In the genomic region with DNA sequence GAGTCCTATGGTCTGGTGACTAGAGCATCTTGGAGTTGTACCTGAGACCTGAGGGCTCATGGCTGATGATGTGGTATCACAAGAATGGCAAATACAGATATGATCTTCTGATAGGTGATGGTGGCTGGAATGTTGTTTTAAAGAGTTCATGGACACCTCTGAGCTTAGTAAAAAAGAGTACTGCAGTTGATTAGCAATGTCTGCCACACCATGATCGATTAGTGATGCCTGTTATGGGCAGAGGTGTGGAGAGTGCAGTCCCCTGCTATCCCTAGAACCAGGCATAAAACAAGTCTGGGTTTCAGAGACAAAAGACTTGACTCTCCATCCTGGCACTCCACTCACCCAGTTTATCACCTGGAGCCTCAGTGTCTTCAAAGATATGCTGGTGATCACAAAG, we compare ENCODE assay signal across 2 cellular contexts.
TF ChIP-seq lines count a peak whose summit lies in the region.

No MANE protein-coding gene starts in this region.

TF ChIP-seq in A549, 52 proteins besides CTCF, POLR2A, EP300 and RAD21:
- no peak for TF ChIP-seq ZFP36 (IDR thresholded peaks at IDR 0.05; ENCODE audit: borderline replicate concordance, partially characterized antibody)
- no peak for TF ChIP-seq E2F6 (IDR thresholded peaks at IDR 0.05; ENCODE audit: borderline replicate concordance, low read depth)
- TF ChIP-seq JUN (IDR thresholded peaks at IDR 0.05) = no peak
- TF ChIP-seq PHF8 (IDR thresholded peaks at IDR 0.05; ENCODE audit: borderline replicate concordance, low read depth) = no peak
- TF ChIP-seq CHD2 (IDR thresholded peaks at IDR 0.05; ENCODE audit: low read length, partially characterized antibody) = no peak
- no peak for TF ChIP-seq FOXS1 (CRISPR knock-in tag; IDR thresholded peaks at IDR 0.05)
- TF ChIP-seq KDM1A (IDR thresholded peaks at IDR 0.05; ENCODE audit: low read depth) = no peak
- no peak for TF ChIP-seq HOXB13 (CRISPR knock-in tag; IDR thresholded peaks at IDR 0.05; ENCODE audit: low read depth)
- no peak for TF ChIP-seq ZSCAN20 (CRISPR knock-in tag; IDR thresholded peaks at IDR 0.05)
- TF ChIP-seq, protein P1, sequence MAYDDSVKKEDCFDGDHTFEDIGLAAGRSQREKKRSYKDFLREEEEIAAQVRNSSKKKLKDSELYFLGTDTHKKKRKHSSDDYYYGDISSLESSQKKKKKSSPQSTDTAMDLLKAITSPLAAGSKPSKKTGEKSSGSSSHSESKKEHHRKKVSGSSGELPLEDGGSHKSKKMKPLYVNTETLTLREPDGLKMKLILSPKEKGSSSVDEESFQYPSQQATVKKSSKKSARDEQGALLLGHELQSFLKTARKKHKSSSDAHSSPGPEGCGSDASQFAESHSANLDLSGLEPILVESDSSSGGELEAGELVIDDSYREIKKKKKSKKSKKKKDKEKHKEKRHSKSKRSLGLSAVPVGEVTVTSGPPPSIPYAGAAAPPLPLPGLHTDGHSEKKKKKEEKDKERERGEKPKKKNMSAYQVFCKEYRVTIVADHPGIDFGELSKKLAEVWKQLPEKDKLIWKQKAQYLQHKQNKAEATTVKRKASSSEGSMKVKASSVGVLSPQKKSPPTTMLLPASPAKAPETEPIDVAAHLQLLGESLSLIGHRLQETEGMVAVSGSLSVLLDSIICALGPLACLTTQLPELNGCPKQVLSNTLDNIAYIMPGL (CRISPR knock-in tag; IDR thresholded peaks at IDR 0.05; ENCODE audit: borderline replicate concordance) = no peak
- no peak for TF ChIP-seq CBX2 (IDR thresholded peaks at IDR 0.05; ENCODE audit: borderline replicate concordance, low read depth)
- no peak for TF ChIP-seq ZC3H11A (IDR thresholded peaks at IDR 0.05)
- TF ChIP-seq PBX3 (IDR thresholded peaks at IDR 0.05) = no peak
- no peak for TF ChIP-seq HEYL (CRISPR knock-in tag; IDR thresholded peaks at IDR 0.05)
- no peak for TF ChIP-seq KDM5A (IDR thresholded peaks at IDR 0.05)
- TF ChIP-seq, protein P2, sequence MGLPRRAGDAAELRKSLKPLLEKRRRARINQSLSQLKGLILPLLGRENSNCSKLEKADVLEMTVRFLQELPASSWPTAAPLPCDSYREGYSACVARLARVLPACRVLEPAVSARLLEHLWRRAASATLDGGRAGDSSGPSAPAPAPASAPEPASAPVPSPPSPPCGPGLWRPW (IDR thresholded peaks at IDR 0.05) = no peak

TF ChIP-seq in H1, 55 proteins besides CTCF, POLR2A, EP300 and RAD21:
- TF ChIP-seq YY1 (IDR thresholded peaks at IDR 0.05; ENCODE audit: low read depth, low read length) = 0 out of 2 replicates have a peak, but pooled peaks have one; percentile 32
- TF ChIP-seq ASH2L (IDR thresholded peaks at IDR 0.05; ENCODE audit: low read length) = no peak
- TF ChIP-seq SRF (IDR thresholded peaks at IDR 0.05; ENCODE audit: low read depth, low read length) = peak; percentile 85
- TF ChIP-seq SP4 (IDR thresholded peaks at IDR 0.05; ENCODE audit: low read length) = no peak
- no peak for TF ChIP-seq BRCA1 (IDR thresholded peaks at IDR 0.05; ENCODE audit: low read depth, low read length)
TF ChIP-seq in H1: peak in this region for 2.
